11 cellular contexts compared by ENCODE assay signal in genomic region chr11:70788247-70789022, GRCh38.
A peak's percentile ranks its signal among the peaks of the same experiment; 100 is the strongest.
DNase-seq lines count a peak whose midpoint lies in the region; ATAC-seq and TF ChIP-seq lines count a peak whose summit lies in the region.
"Had no signal": no experiment of that assay in that cellular context is flagged by ENCODE, and none has a peak within 500 bp of the region (broad histone marks: within the 10 kb centered on the region; RNA-seq: fewer than 3 reads in every experiment).

No MANE protein-coding gene starts in this region.

- peak overlapping the region; percentile 51 for H3K4me3 ChIP-seq in ACC112 (ENCODE audit: low read depth, low read length)
- no peak overlapping the region for H3K4me3 ChIP-seq in adipocyte (ENCODE audit: low read length)
- H3K4me3 ChIP-seq: BLaER1 treated with 17β-estradiol and CSF1 and Interleukin-3, amounts not matched to agents 10 nM and 100 nM had no signal

- peaks cover 28% of the 10 kb centered on the region for H3K9me3 Mint-ChIP-seq in HFFc6

- H3K4me1 ChIP-seq in ACC112 (ENCODE audit: control insufficient read depth, insufficient read depth, low read length, unreplicated experiment), result peaks cover 18% of the 10 kb centered on the region
- H3K4me1 ChIP-seq in adipocyte (ENCODE audit: control insufficient read depth, insufficient read depth, low read length), result peaks cover 12% of the 10 kb centered on the region
- H3K4me1 ChIP-seq: parathyroid adenoma had no signal

- H3K9me3 ChIP-seq in adipocyte (ENCODE audit: control insufficient read depth, low read length), result peaks cover 7% of the 10 kb centered on the region

- ATAC-seq in HG03521 (IDR thresholded peaks at IDR 0.05; ENCODE audit: unreplicated experiment) (no peak), HG02623 (IDR thresholded peaks at IDR 0.05; ENCODE audit: unreplicated experiment) (no peak), GM18868 (IDR thresholded peaks at IDR 0.05; ENCODE audit: unreplicated experiment) (no peak)

- H3K27me3 Mint-ChIP-seq in HFFc6 (ENCODE audit: insufficient read depth), result peaks cover 2% of the 10 kb centered on the region

- no peaks in the 10 kb centered on the region for H3K4me1 Mint-ChIP-seq in HFFc6 (ENCODE audit: low read depth)

- H3K27ac Mint-ChIP-seq in HFFc6, result no peak overlapping the region

- no peak overlapping the region; the same call in 1 of the 2 replicates for H3K4me3 Mint-ChIP-seq in HFFc6

- TF ChIP-seq CTCF in HFFc6 (IDR thresholded peaks at IDR 0.05), result no peak

- no peak overlapping the region for H3K9ac ChIP-seq in adipocyte (ENCODE audit: low read length)
- H3K9ac ChIP-seq: BLaER1 treated with 17β-estradiol and CSF1 and Interleukin-3, amounts not matched to agents 10 nM and 100 nM; parathyroid adenoma had no signal

- no peaks in the 10 kb centered on the region for H3K27me3 ChIP-seq in ACC112 (ENCODE audit: insufficient read depth, low read length)
- H3K27me3 ChIP-seq in adipocyte (replicated peaks; ENCODE audit: control insufficient read depth, insufficient read depth, low read length), result no peaks in the 10 kb centered on the region
- H3K27me3 ChIP-seq: BLaER1 treated with 17β-estradiol and CSF1 and Interleukin-3, amounts not matched to agents 10 nM and 100 nM had no signal

- H3K36me3 Mint-ChIP-seq in HFFc6 (ENCODE audit: low read depth), result peaks cover 3% of the 10 kb centered on the region; the same call in 1 of the 2 replicates

- H2AFZ ChIP-seq in ACC112 (ENCODE audit: low read length, unreplicated experiment), result peak overlapping the region; percentile 82
- H2AFZ ChIP-seq: parathyroid adenoma had no signal

- DNase-seq in HFFc6, result peak; percentile 90
- DNase-seq in adipocyte (ENCODE audit: low read depth), result peak; percentile 86
- peak; percentile 38 for DNase-seq in foreskin melanocyte
- no peak for DNase-seq in NCI-H526 treated with DMSO at 0.1 percent for 48 hours (lab: John Stamatoyannopoulos, UW)

- no peaks in the 10 kb centered on the region for H3K79me2 ChIP-seq in ACC112 (ENCODE audit: control insufficient read depth, insufficient read depth, low read length, unreplicated experiment)
- H3K79me2 ChIP-seq: parathyroid adenoma had no signal

- peak overlapping the region; percentile 94 for H3K27ac ChIP-seq in ACC112 (ENCODE audit: low read depth, low read length)
- H3K27ac ChIP-seq: BLaER1 treated with 17β-estradiol and CSF1 and Interleukin-3, amounts not matched to agents 10 nM and 100 nM; parathyroid adenoma; VCaP had no signal

- H3K36me3 ChIP-seq in ACC112 (ENCODE audit: insufficient read depth, low read length), result no peaks in the 10 kb centered on the region
- H3K36me3 ChIP-seq in adipocyte (ENCODE audit: control insufficient read depth, insufficient read depth, low read length, severe bottlenecking), result no peaks in the 10 kb centered on the region
- H3K36me3 ChIP-seq: BLaER1 treated with 17β-estradiol and CSF1 and Interleukin-3, amounts not matched to agents 10 nM and 100 nM had no signal
